ENCODE assay signal across 1 cellular context in the genomic region with DNA sequence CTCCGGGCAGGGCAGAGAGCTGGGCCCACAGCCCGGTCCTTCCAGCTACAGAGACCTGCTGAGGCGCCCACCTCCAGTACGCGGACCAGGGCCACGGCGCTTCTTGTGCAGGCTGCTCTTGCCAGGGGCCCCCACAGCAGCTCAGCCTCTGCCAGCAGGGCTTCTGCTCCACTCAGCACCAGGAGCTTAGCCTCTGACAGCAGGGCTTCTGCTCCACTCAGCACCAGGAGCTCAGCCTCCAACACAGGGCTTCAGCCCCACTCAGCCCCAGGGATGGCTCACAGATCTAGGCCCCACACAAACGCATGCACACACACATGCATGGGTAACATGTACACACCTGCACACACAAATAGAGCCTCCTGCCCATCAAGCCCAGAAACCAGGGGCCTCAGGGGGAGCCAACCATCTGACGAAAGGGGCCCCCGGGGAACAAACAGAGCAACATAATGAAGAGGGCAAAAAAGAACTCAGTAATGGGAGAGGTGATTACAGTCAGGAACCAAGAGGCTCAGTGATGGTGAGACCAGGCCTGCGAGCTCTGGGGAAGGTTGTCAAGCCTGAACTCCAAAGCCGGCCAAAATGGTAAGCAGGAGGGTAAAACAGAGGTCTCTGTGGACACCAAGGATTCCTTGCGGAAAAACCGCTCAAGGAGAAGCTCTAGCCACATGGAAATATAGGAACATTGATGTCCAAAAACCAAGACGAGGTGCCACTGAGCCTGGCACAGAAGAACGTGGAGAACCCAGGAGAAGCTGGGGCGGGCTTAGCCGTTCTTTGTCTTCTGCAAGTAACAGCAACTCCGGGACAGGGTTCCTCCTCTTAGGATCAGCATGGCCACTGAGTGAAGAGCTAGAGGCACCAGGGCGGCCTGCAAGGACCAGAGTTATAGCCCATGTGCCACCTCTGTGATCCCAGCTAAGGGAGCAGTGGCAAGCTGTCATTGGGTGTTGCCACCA.
TF ChIP-seq lines count a peak whose summit lies in the region.

No MANE protein-coding gene starts in this region.

TF ChIP-seq in IMR-90, 13 proteins besides CTCF, POLR2A, EP300 and RAD21:
- TF ChIP-seq RFX5 (IDR thresholded peaks at IDR 0.05; ENCODE audit: low read depth, low read length) = no peak
- TF ChIP-seq, protein P1, sequence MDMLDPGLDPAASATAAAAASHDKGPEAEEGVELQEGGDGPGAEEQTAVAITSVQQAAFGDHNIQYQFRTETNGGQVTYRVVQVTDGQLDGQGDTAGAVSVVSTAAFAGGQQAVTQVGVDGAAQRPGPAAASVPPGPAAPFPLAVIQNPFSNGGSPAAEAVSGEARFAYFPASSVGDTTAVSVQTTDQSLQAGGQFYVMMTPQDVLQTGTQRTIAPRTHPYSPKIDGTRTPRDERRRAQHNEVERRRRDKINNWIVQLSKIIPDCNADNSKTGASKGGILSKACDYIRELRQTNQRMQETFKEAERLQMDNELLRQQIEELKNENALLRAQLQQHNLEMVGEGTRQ (IDR thresholded peaks at IDR 0.05; ENCODE audit: low read depth, low read length) = no peak
- no peak for TF ChIP-seq MAFK (IDR thresholded peaks at IDR 0.05; ENCODE audit: low read depth, low read length)
- TF ChIP-seq RCOR1 (IDR thresholded peaks at IDR 0.05; ENCODE audit: insufficient replicate concordance, low read length) = no peak
- no peak for TF ChIP-seq CEBPB (IDR thresholded peaks at IDR 0.05; ENCODE audit: low read depth, low read length)
- TF ChIP-seq NFE2L2 (IDR thresholded peaks at IDR 0.05; ENCODE audit: low read depth, low read length) = no peak
- TF ChIP-seq, protein P2, sequence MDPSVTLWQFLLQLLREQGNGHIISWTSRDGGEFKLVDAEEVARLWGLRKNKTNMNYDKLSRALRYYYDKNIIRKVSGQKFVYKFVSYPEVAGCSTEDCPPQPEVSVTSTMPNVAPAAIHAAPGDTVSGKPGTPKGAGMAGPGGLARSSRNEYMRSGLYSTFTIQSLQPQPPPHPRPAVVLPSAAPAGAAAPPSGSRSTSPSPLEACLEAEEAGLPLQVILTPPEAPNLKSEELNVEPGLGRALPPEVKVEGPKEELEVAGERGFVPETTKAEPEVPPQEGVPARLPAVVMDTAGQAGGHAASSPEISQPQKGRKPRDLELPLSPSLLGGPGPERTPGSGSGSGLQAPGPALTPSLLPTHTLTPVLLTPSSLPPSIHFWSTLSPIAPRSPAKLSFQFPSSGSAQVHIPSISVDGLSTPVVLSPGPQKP (IDR thresholded peaks at IDR 0.05; ENCODE audit: borderline replicate concordance, low read depth, low read length) = no peak
- TF ChIP-seq FOS (IDR thresholded peaks at IDR 0.05; ENCODE audit: low read depth, low read length) = no peak
- no peak for TF ChIP-seq BHLHE40 (IDR thresholded peaks at IDR 0.05; ENCODE audit: low read depth, low read length)
- TF ChIP-seq SMC3 (IDR thresholded peaks at IDR 0.05; ENCODE audit: low read depth, low read length) = no peak
- no peak for TF ChIP-seq CHD1 (IDR thresholded peaks at IDR 0.05; ENCODE audit: low read depth, low read length)
- no peak for TF ChIP-seq MAZ (IDR thresholded peaks at IDR 0.05; ENCODE audit: borderline replicate concordance, low read depth, low read length)
- TF ChIP-seq MXI1 (IDR thresholded peaks at IDR 0.05; ENCODE audit: borderline replicate concordance, low read depth, low read length) = no peak
